In genomic region chr3:153038779-153039178, GRCh38 we compare ENCODE assay signal across 19 cellular contexts.
A peak's percentile ranks its signal among the peaks of the same experiment; 100 is the strongest.
DNase-seq lines count a peak whose midpoint lies in the region; ATAC-seq and TF ChIP-seq lines count a peak whose summit lies in the region.
"Had no signal": no experiment of that assay in that cellular context is flagged by ENCODE, and none has a peak within 500 bp of the region (broad histone marks: within the 10 kb centered on the region; RNA-seq: fewer than 3 reads in every experiment).

No MANE protein-coding gene starts in this region.

- H3K4me2 ChIP-seq in GM23248 (ENCODE audit: unreplicated experiment) = no peak overlapping the region

- H3K4me3 ChIP-seq in GM23248 (no peak overlapping the region), MG63 (no peak overlapping the region), choroid plexus epithelial cell (ENCODE audit: low read depth, low read length) (no peak overlapping the region)
- H3K4me3 ChIP-seq: heart right ventricle, prostate gland, spleen had no signal

- H3K79me2 ChIP-seq in GM23248 (ENCODE audit: insufficient read depth) = no peaks in the 10 kb centered on the region

- no peak overlapping the region for H3K9ac ChIP-seq in GM23248

- peaks cover 10% of the 10 kb centered on the region for H3K4me1 ChIP-seq in GM23248 (ENCODE audit: insufficient read depth)
- H3K4me1 ChIP-seq: BE2C, prostate gland had no signal

- H3K27me3 ChIP-seq in GM23248 (replicated peaks; ENCODE audit: insufficient read depth) (no peaks in the 10 kb centered on the region), MG63 (no peaks in the 10 kb centered on the region)
- H3K27me3 ChIP-seq: BE2C, heart right ventricle, spleen had no signal

- no peak overlapping the region for H3K27ac ChIP-seq in GM23248
- H3K27ac ChIP-seq: prostate gland, spleen had no signal

- H4K20me1 ChIP-seq in GM23248 (ENCODE audit: insufficient read depth) = no peaks in the 10 kb centered on the region

- ATAC-seq in GM18873 (IDR thresholded peaks at IDR 0.05; ENCODE audit: low FRiP score, unreplicated experiment) = no peak
- ATAC-seq in HG03196 (IDR thresholded peaks at IDR 0.05; ENCODE audit: unreplicated experiment) = no peak
- ATAC-seq: activated CD4-positive, CD25-positive, alpha-beta regulatory T cell treated with anti-CD3 and anti-CD28 coated beads, Interleukin-2, amount 50 U/mL, for 24 hours; natural killer cell treated with Interleukin-12 subunit alpha and Interleukin-12 subunit beta and Interleukin-15 and Interleukin-18, amount 100 ng/mL, for 72 hours had no signal

- DNase-seq in GM23248 (peak; percentile 24), MG63 (peak; percentile 23), choroid plexus epithelial cell (ENCODE audit: low read depth) (peak; percentile 29), lung microvascular endothelial cell (ENCODE audit: low read depth in 2 of 2) (peak; percentile 7 to 55), NCI-H446 (lab: John Stamatoyannopoulos, UW) (no peak), pons (ENCODE audit: low spot score) (no peak)
- DNase-seq: activated naive CD8-positive, alpha-beta T cell treated with anti-CD3 and anti-CD28 coated beads, Interleukin-2, amount 50 U/mL, for 24 hours; BE2C; heart right ventricle; IMR-90; mesenchymal stem cell; NCI-H187 treated with DMSO at 0.1 percent for 48 hours; NCI-H510A; spleen had no signal

- H2AFZ ChIP-seq in GM23248 = no peak overlapping the region

- in situ Hi-C loops in GM23248 (cut with MboI) = loop anchor here (10.0 to 25.0 kb wide), 3 partner anchors 249 to 726 kb away; no protein-coding TSS in a partner anchor

- TF ChIP-seq CTCF in choroid plexus epithelial cell (conservative IDR thresholded peaks at IDR 0.05; ENCODE audit: low read depth, low read length) = no peak

- H3F3A ChIP-seq in GM23248 (ENCODE audit: insufficient read depth) = peaks cover 9% of the 10 kb centered on the region; the same call in 1 of the 2 replicates

- H3K9me2 ChIP-seq in GM23248 (ENCODE audit: insufficient read depth) = no peaks in the 10 kb centered on the region

- 26 to 33% methylated on average over 9 of the region's 9 CpGs for WGBS in GM23248 (ENCODE audit: low coverage in 1 of 2, low lambda C conversion rate in 2 of 2, missing lambda C conversion rate in 2 of 2), 2 experiments

- H3K36me3 ChIP-seq in GM23248 (ENCODE audit: low read depth) = no peaks in the 10 kb centered on the region
- H3K36me3 ChIP-seq in MG63 = no peaks in the 10 kb centered on the region
- H3K36me3 ChIP-seq: BE2C, heart right ventricle, prostate gland, spleen had no signal

- no peaks in the 10 kb centered on the region for H3K9me3 ChIP-seq in GM23248 (ENCODE audit: low read depth)
- H3K9me3 ChIP-seq in MG63 = no peaks in the 10 kb centered on the region
- H3K9me3 ChIP-seq: BE2C, heart right ventricle, prostate gland, spleen had no signal

Comparison
In these comparisons a context has a peak if more than half of its experiments do, and no peak if none do; other contexts are left out.
1. DNase-seq: peak in GM23248 (single experiment), MG63 (single experiment), choroid plexus epithelial cell (single experiment) and lung microvascular endothelial cell (2 of 2); none in NCI-H446 (0 of 2) and pons (single experiment).